Comparison of ENCODE assay signal across 1 cellular context in genomic region chr11:117717485-117718314, GRCh38.
TF ChIP-seq lines count a peak whose summit lies in the region.

No MANE protein-coding gene starts in this region.

TF ChIP-seq in HepG2, 621 proteins besides CTCF, POLR2A, EP300 and RAD21 (continued from another document):
- 0 out of 2 replicates have a peak, but pooled peaks have one; percentile 27 for TF ChIP-seq TBX3 (IDR thresholded peaks at IDR 0.05; ENCODE audit: borderline replicate concordance)
- no peak for TF ChIP-seq ZFP36 (IDR thresholded peaks at IDR 0.05; ENCODE audit: borderline replicate concordance, low read depth, low read length, partially characterized antibody)
- no peak for TF ChIP-seq PHB2 (IDR thresholded peaks at IDR 0.05; ENCODE audit: partially characterized antibody)
- TF ChIP-seq ZNF770 (CRISPR knock-in tag; IDR thresholded peaks at IDR 0.05) = no peak
- TF ChIP-seq SRY (CRISPR knock-in tag; IDR thresholded peaks at IDR 0.05) = no peak
- TF ChIP-seq, protein P1, sequence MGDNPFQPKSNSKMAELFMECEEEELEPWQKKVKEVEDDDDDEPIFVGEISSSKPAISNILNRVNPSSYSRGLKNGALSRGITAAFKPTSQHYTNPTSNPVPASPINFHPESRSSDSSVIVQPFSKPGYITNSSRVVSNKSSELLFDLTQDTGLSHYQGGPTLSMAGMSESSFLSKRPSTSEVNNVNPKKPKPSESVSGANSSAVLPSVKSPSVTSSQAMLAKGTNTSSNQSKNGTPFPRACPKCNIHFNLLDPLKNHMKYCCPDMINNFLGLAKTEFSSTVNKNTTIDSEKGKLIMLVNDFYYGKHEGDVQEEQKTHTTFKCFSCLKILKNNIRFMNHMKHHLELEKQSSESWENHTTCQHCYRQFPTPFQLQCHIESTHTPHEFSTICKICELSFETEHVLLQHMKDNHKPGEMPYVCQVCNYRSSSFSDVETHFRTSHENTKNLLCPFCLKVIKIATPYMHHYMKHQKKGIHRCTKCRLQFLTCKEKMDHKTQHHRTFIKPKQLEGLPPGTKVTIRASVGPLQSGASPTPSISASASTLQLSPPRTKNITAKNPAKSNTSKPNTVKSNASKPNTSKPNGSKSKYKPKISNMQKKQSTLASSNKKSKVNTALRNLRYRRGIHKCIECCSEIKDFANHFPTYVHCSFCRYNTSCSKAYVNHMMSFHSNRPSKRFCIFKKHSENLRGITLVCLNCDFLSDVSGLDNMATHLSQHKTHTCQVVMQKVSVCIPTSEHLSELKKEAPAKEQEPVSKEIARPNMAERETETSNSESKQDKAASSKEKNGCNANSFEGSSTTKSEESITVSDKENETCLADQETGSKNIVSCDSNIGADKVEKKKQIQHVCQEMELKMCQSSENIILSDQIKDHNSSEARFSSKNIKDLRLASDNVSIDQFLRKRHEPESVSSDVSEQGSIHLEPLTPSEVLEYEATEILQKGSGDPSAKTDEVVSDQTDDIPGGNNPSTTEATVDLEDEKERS (CRISPR knock-in tag; IDR thresholded peaks at IDR 0.05) = no peak
- no peak for TF ChIP-seq RAD51 (IDR thresholded peaks at IDR 0.05; ENCODE audit: borderline replicate concordance)
- peak; percentile 76 for TF ChIP-seq RARA (CRISPR knock-in tag; IDR thresholded peaks at IDR 0.05)
- no peak for TF ChIP-seq FOXP1 (IDR thresholded peaks at IDR 0.05)
- TF ChIP-seq FOXP1 (CRISPR knock-in tag; IDR thresholded peaks at IDR 0.05) = peak; percentile 14; the same call in 1 of the 2 replicates
- TF ChIP-seq GABPB1 (CRISPR knock-in tag; IDR thresholded peaks at IDR 0.05) = no peak
- no peak for TF ChIP-seq MAFK (conservative IDR thresholded peaks at IDR 0.05 in 1 of 2, IDR thresholded peaks at IDR 0.05 in 1 of 2; ENCODE audit: low read length in 2 of 2)
- TF ChIP-seq ATF3 (CRISPR knock-in tag; IDR thresholded peaks at IDR 0.05) = no peak
- no peak for TF ChIP-seq ZMYM2 (CRISPR knock-in tag; IDR thresholded peaks at IDR 0.05)
- peak; percentile 21; the same call in 1 of the 2 replicates for TF ChIP-seq ZFX (CRISPR knock-in tag; IDR thresholded peaks at IDR 0.05; ENCODE audit: low read depth)
- TF ChIP-seq SMARCE1 (IDR thresholded peaks at IDR 0.05; ENCODE audit: borderline replicate concordance) = no peak
- TF ChIP-seq FOXP4 (CRISPR knock-in tag; IDR thresholded peaks at IDR 0.05) = peak; percentile 32; the same call in 1 of the 2 replicates
- 0 out of 2 replicates have a peak, but pooled peaks have one; percentile 21 for TF ChIP-seq BCL6 (CRISPR knock-in tag; IDR thresholded peaks at IDR 0.05)
TF ChIP-seq in HepG2: peak in this region for 24.
